Comparison of ENCODE assay signal across 9 cellular contexts in the genomic region with DNA sequence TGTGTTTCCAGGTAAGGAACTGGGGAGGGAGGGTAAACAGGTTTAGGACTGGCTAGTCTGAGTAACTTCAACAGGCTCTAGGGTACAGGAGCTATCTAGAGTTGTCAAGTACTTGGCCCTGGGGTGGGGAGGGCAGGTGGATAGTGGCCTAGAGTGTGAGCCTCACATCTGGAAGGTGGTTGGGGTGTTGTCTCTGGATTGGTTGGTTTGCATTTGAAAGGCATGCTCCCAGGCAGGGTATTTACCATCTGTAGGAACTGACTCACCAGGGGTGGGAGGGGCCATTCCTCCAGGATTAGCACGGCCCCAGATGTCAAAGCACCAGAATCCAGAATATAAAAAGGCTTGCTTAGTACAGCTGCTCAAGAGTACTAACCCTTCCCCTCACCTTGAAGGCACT.
DNase-seq lines count a peak whose midpoint lies in the region; ATAC-seq, FAIRE-seq and TF ChIP-seq lines count a peak whose summit lies in the region.
"Had no signal": no experiment of that assay in that cellular context is flagged by ENCODE, and none has a peak within 500 bp of the region (broad histone marks: within the 10 kb centered on the region; RNA-seq: fewer than 3 reads in every experiment).

No MANE protein-coding gene starts in this region.

- DNase-seq in HS-5 (ENCODE audit: low read depth) (peak; percentile 40), astrocyte (ENCODE audit: low read depth) (peak; percentile 54), hepatocyte (ENCODE audit: low spot score) (peak; percentile 58), tibial artery (peak; percentile 37 to 70), DMS79 treated with DMSO at 0.1 percent for 48 hours (lab: John Stamatoyannopoulos, UW) (no peak), HepG2 (ENCODE audit: low spot score) (no peak), globus pallidus (ENCODE audit: low spot score) (no peak)

- peak overlapping the region; percentile 19 for H2AFZ ChIP-seq in astrocyte (ENCODE audit: low read depth, low read length)
- no peak overlapping the region for H2AFZ ChIP-seq in hepatocyte
- H2AFZ ChIP-seq in HepG2 (ENCODE audit: low read length): no peak overlapping the region

- peak overlapping the region; percentile 8 for H3K27ac Mint-ChIP-seq in astrocyte (ENCODE audit: unreplicated experiment)

- H3K27ac ChIP-seq in astrocyte (ENCODE audit: low read depth, low read length): no peak overlapping the region
- no peak overlapping the region for H3K27ac ChIP-seq in hepatocyte
- no peak overlapping the region for H3K27ac ChIP-seq in tibial artery
- no peak overlapping the region for H3K27ac ChIP-seq in HepG2 (ENCODE audit: extremely low read length, insufficient read depth, low read length)
- H3K27ac ChIP-seq: VCaP had no signal

- TF ChIP-seq CTCF in astrocyte (IDR thresholded peaks at IDR 0.05; ENCODE audit: insufficient read depth, low read depth, low read length) (no peak), hepatocyte (IDR thresholded peaks at IDR 0.05; ENCODE audit: poor library complexity) (no peak), tibial artery (IDR thresholded peaks at IDR 0.05) (no peak), HepG2 (CRISPR knock-in tag; IDR thresholded peaks at IDR 0.05) (no peak)

- POLR2A ChIA-PET in HepG2 (lab: Yijun Ruan, JAX): no interaction called here

- peaks cover 22% of the 10 kb centered on the region for H3K4me1 Mint-ChIP-seq in astrocyte (ENCODE audit: low read depth, unreplicated experiment)

- no peak for ATAC-seq in HepG2

- peaks cover 1% of the 10 kb centered on the region for H3K9me3 Mint-ChIP-seq in astrocyte (ENCODE audit: unreplicated experiment)

- BruUV-seq in HepG2 (replicated peaks; lab: Mats Ljungman, UMichigan): no TSS peak

- H3K27me3 ChIP-seq in astrocyte (ENCODE audit: insufficient read depth, low read length): peaks cover 4% of the 10 kb centered on the region
- H3K27me3 ChIP-seq in hepatocyte: no peaks in the 10 kb centered on the region
- no peaks in the 10 kb centered on the region for H3K27me3 ChIP-seq in tibial artery
- H3K27me3 ChIP-seq in HepG2 (ENCODE audit: control insufficient read depth in 1 of 2, insufficient read depth in 2 of 2, low read length in 2 of 2): 0 out of 5 replicates have a peak, but pooled peaks cover 0 to 6% of the 10 kb centered on the region in 2 experiments

- no peaks in the 10 kb centered on the region for H3K9me3 ChIP-seq in astrocyte (ENCODE audit: insufficient read depth, low read depth, low read length)
- no peaks in the 10 kb centered on the region for H3K9me3 ChIP-seq in hepatocyte (ENCODE audit: low read depth)
- no peaks in the 10 kb centered on the region for H3K9me3 ChIP-seq in tibial artery
- H3K9me3 ChIP-seq in HepG2 (ENCODE audit: low read length): no peaks in the 10 kb centered on the region

- H3K4me2 ChIP-seq in astrocyte (ENCODE audit: low read length) (no peak overlapping the region), hepatocyte (no peak overlapping the region), HepG2 (ENCODE audit: low read depth, low read length) (no peak overlapping the region)

- H3K4me3 ChIP-seq in astrocyte (ENCODE audit: insufficient read depth, low read depth, low read length) (no peak overlapping the region), hepatocyte (no peak overlapping the region), tibial artery (no peak overlapping the region), HepG2 (replicated peaks in 1 of 3; ENCODE audit: insufficient read depth in 1 of 3, low read depth in 2 of 3, low read length in 3 of 3) (no peak overlapping the region)

- H3K36me3 ChIP-seq in astrocyte (ENCODE audit: insufficient read depth, low read length) (no peaks in the 10 kb centered on the region), hepatocyte (replicated peaks; ENCODE audit: insufficient read depth, low read depth) (no peaks in the 10 kb centered on the region), tibial artery (no peaks in the 10 kb centered on the region), HepG2 (replicated peaks in 1 of 2; ENCODE audit: control insufficient read depth in 1 of 2, insufficient read depth in 2 of 2, low read length in 2 of 2) (no peaks in the 10 kb centered on the region)

- H3K9ac ChIP-seq in astrocyte (ENCODE audit: low read length) (no peak overlapping the region), HepG2 (ENCODE audit: insufficient read depth, low read depth, low read length) (no peak overlapping the region)

- no peaks in the 10 kb centered on the region for H3K9me2 ChIP-seq in hepatocyte (replicated peaks; ENCODE audit: insufficient read depth)

- TF ChIP-seq RAD21 in HepG2 (CRISPR knock-in tag; IDR thresholded peaks at IDR 0.05): no peak

- no peaks in the 10 kb centered on the region for H3K79me2 ChIP-seq in astrocyte (ENCODE audit: insufficient read depth, low read length)
- no peaks in the 10 kb centered on the region for H3K79me2 ChIP-seq in hepatocyte
- H3K79me2 ChIP-seq in HepG2 (ENCODE audit: insufficient read depth, low read length): no peaks in the 10 kb centered on the region

- H3K27me3 Mint-ChIP-seq in astrocyte (ENCODE audit: low read depth, unreplicated experiment): no peaks in the 10 kb centered on the region

- no peak for TF ChIP-seq POLR2A in HepG2 (IDR thresholded peaks at IDR 0.05; ENCODE audit: insufficient read depth in 1 of 2, low read depth in 2 of 2, low read length in 2 of 2)

- H3K4me1 ChIP-seq in astrocyte (ENCODE audit: insufficient read depth, low read length) (peaks cover 9% of the 10 kb centered on the region), hepatocyte (ENCODE audit: insufficient read depth) (no peaks in the 10 kb centered on the region), tibial artery (peaks cover 0 to 52% (median 20%) of the 10 kb centered on the region in 4 donors), HepG2 (ENCODE audit: insufficient read depth, low read length) (no peaks in the 10 kb centered on the region)

- no peaks in the 10 kb centered on the region for H4K20me1 ChIP-seq in astrocyte (ENCODE audit: insufficient read depth, low read length)
- H4K20me1 ChIP-seq in hepatocyte (ENCODE audit: insufficient read depth, poor library complexity, severe bottlenecking): no peaks in the 10 kb centered on the region
- no peaks in the 10 kb centered on the region for H4K20me1 ChIP-seq in HepG2 (ENCODE audit: insufficient read depth, low read length)

- no peak overlapping the region for H3K4me3 Mint-ChIP-seq in astrocyte (ENCODE audit: unreplicated experiment)

- no peak for FAIRE-seq in astrocyte (lab: Jason Lieb, UNC)
- no peak for FAIRE-seq in HepG2 (lab: Jason Lieb, UNC)
- FAIRE-seq: G401.6 had no signal

- intact Hi-C loops in tibial artery (cut with DNase I; ENCODE audit: low total_unique reads): no loop called here
- intact Hi-C loops in HepG2 (cut with micrococcal nuclease; ENCODE audit: unreplicated experiment): no loop called here

- TF ChIP-seq EP300 in HepG2 (IDR thresholded peaks at IDR 0.05; ENCODE audit: low read depth in 2 of 2, low read length in 2 of 2) (no peak), HepG2 (CRISPR knock-in tag; IDR thresholded peaks at IDR 0.05; ENCODE audit: borderline replicate concordance) (no peak)

- 20% methylated on average over 1 of the region's 1 CpG for WGBS in hepatocyte (ENCODE audit: low lambda C conversion rate, missing lambda C conversion rate)
- WGBS in HepG2 (ENCODE audit: low lambda C conversion rate): 0% methylated on average over 1 of the region's 1 CpG

- CTCF ChIA-PET in HepG2 (lab: Yijun Ruan, JAX; ENCODE audit: low intra/inter-chr PET ratio, low total read pairs): no interaction called here

- H3K36me3 Mint-ChIP-seq in astrocyte (ENCODE audit: low read depth, unreplicated experiment): no peaks in the 10 kb centered on the region

- in situ Hi-C loops in HepG2 (cut with HindIII; ENCODE audit: extremely low pct_ligation_motif_present, low pct_unique_long_range_greater_than_20kb): no loop called here

TF ChIP-seq in HepG2, 621 proteins besides CTCF, POLR2A, EP300 and RAD21:
- TF ChIP-seq RAD51 (IDR thresholded peaks at IDR 0.05; ENCODE audit: borderline replicate concordance): no peak
- TF ChIP-seq NFRKB (IDR thresholded peaks at IDR 0.05): no peak
- TF ChIP-seq SPEN (CRISPR knock-in tag; IDR thresholded peaks at IDR 0.05; ENCODE audit: low read depth): no peak

Comparison
In these comparisons a context has a peak if more than half of its experiments do, and no peak if none do; other contexts are left out.
1. DNase-seq: peak in HS-5 (single experiment), astrocyte (single experiment), hepatocyte (single experiment) and tibial artery (2 of 2); none in DMS79 treated with DMSO at 0.1 percent for 48 hours (single experiment), HepG2 (single experiment) and globus pallidus (single experiment).